Comparison of ENCODE assay signal across 19 cellular contexts in genomic region chr19:38182536-38183210, GRCh38. TPM values are rescaled to one million over a fixed set of nuclear protein-coding genes. Genes with fewer than 3 reads are reported as not detected.
DNase-seq lines count a peak whose midpoint lies in the region; ATAC-seq and TF ChIP-seq lines count a peak whose summit lies in the region.
"Had no signal": no experiment of that assay in that cellular context is flagged by ENCODE, and none has a peak within 500 bp of the region (broad histone marks: within the 10 kb centered on the region; RNA-seq: fewer than 3 reads in every experiment).

No MANE protein-coding gene starts in this region.

- peaks cover 5 to 22% (median 13%) of the 10 kb centered on the region in 5 experiments for H3K9me3 Mint-ChIP-seq in brain

- H3K4me1 Mint-ChIP-seq in brain, result peaks cover 31% of the 10 kb centered on the region
- H3K4me1 Mint-ChIP-seq: activated CD4-positive, alpha-beta T cell treated with anti-CD3 and anti-CD28 coated beads, Interleukin-2, amount 10 ng/mL, durations not matched to agents 24 days and 14 days had no signal

- H3K4me3 Mint-ChIP-seq in brain, result peak overlapping the region in 3 of 5 experiments; percentile 72 to 78 (median 78)
- H3K4me3 Mint-ChIP-seq: activated CD4-positive, alpha-beta T cell treated with anti-CD3 and anti-CD28 coated beads, Interleukin-2, amount 10 ng/mL, durations not matched to agents 24 days and 14 days had no signal

- H2AFZ ChIP-seq in smooth muscle cell (ENCODE audit: low read depth), result no peak overlapping the region
- H2AFZ ChIP-seq: parathyroid adenoma had no signal

- no peaks in the 10 kb centered on the region for H3K79me2 ChIP-seq in smooth muscle cell (ENCODE audit: low read depth)
- H3K79me2 ChIP-seq: parathyroid adenoma had no signal

- H3K4me2 ChIP-seq in smooth muscle cell, result peak overlapping the region; percentile 79

- H3K36me3 Mint-ChIP-seq in brain, result peaks cover 67% of the 10 kb centered on the region

- H3K9ac ChIP-seq in smooth muscle cell (ENCODE audit: low read depth), result no peak overlapping the region
- H3K9ac ChIP-seq: parathyroid adenoma had no signal

- no peaks in the 10 kb centered on the region for H3K27me3 ChIP-seq in smooth muscle cell (ENCODE audit: low read depth)

- H3K36me3 ChIP-seq in smooth muscle cell (ENCODE audit: low read depth), result no peaks in the 10 kb centered on the region

- DNase-seq in EH (ENCODE audit: low read depth), result peak; percentile 7
- DNase-seq in islet precursor cell, result peak; percentile 46
- DNase-seq in smooth muscle cell (lab: John Stamatoyannopoulos, UW; ENCODE audit: unreplicated experiment), result no peak
- no peak for DNase-seq in SHP77 treated with DMSO at 0.1 percent for 48 hours (lab: John Stamatoyannopoulos, UW)
- no peak for DNase-seq in hippocampal formation (lab: John Stamatoyannopoulos, UW)
- DNase-seq: ACHN; activated CD4-positive, alpha-beta T cell treated with anti-CD3 and anti-CD28 coated beads, Interleukin-2, amount 10 ng/mL, durations not matched to agents 24 days and 14 days; activated gamma-delta T cell treated with Interleukin-2 at 50 U/mL for 16 hours; GDM1; naive B cell; NCI-H1417; NCI-H524 treated with DMSO at 0.1 percent for 48 hours; small intestine; stimulated activated CD4-positive, alpha-beta T cell treated with anti-CD3 and anti-CD28 coated beads, Interleukin-4, amount 100 ng/mL, for 1 hour had no signal

- no peak for TF ChIP-seq CTCF in brain (conservative IDR thresholded peaks at IDR 0.05)
- TF ChIP-seq CTCF in smooth muscle cell (IDR thresholded peaks at IDR 0.05; ENCODE audit: borderline replicate concordance, insufficient read depth, poor library complexity, severe bottlenecking), result no peak

- H3K27me3 Mint-ChIP-seq in brain, result no peaks in the 10 kb centered on the region
- H3K27me3 Mint-ChIP-seq: activated CD4-positive, alpha-beta T cell treated with anti-CD3 and anti-CD28 coated beads, Interleukin-2, amount 10 ng/mL, durations not matched to agents 24 days and 14 days; naive B cell had no signal

- no peak for ATAC-seq in HG03457 (IDR thresholded peaks at IDR 0.05; ENCODE audit: unreplicated experiment)
- no peak for ATAC-seq in HG03460 (IDR thresholded peaks at IDR 0.05; ENCODE audit: unreplicated experiment)
- ATAC-seq: GM12878 had no signal

- no peaks in the 10 kb centered on the region for H3F3A ChIP-seq in smooth muscle cell (ENCODE audit: low read depth)

- peaks cover 3% of the 10 kb centered on the region for H3K9me3 ChIP-seq in smooth muscle cell (replicated peaks; ENCODE audit: low read depth)

- no peak overlapping the region for H3K4me3 ChIP-seq in smooth muscle cell
- H3K4me3 ChIP-seq: GM12878 had no signal

- H3K4me1 ChIP-seq in smooth muscle cell (ENCODE audit: low read depth), result peaks cover 9% of the 10 kb centered on the region
- H3K4me1 ChIP-seq: parathyroid adenoma had no signal

- WGBS in smooth muscle cell (ENCODE audit: low lambda C conversion rate), result 89% methylated on average over 21 of the region's 21 CpGs

- peak overlapping the region in 1 of 5 experiments; percentile 88 for H3K27ac Mint-ChIP-seq in brain
- H3K27ac Mint-ChIP-seq: activated CD4-positive, alpha-beta T cell treated with anti-CD3 and anti-CD28 coated beads, Interleukin-2, amount 10 ng/mL, durations not matched to agents 24 days and 14 days had no signal

- no peak overlapping the region for H3K27ac ChIP-seq in smooth muscle cell (ENCODE audit: low read depth)
- H3K27ac ChIP-seq: parathyroid adenoma had no signal

- no peaks in the 10 kb centered on the region for H4K20me1 ChIP-seq in smooth muscle cell (ENCODE audit: low read depth)

RNA-seq across cellular contexts. Expression of gene DPF1, which starts 41.3 kb away (rescaled TPM):
- polyA plus RNA-seq in brain (ENCODE audit: insufficient read depth, low read depth, low replicate concordance) (18.3 TPM), smooth muscle cell (2.4 and 3.1 TPM in 2 replicates)
- 0.27 TPM in 1 of 2 replicates, not detected in the other for total RNA-seq in smooth muscle cell

Comparison
In these comparisons a context has a peak if more than half of its experiments do, and no peak if none do; other contexts are left out.
1. DNase-seq: peak in EH (single experiment) and islet precursor cell (single experiment); none in smooth muscle cell (single experiment), SHP77 treated with DMSO at 0.1 percent for 48 hours (single experiment) and hippocampal formation (0 of 2).